Comparison of ENCODE assay signal across 8 cellular contexts in the genomic region with DNA sequence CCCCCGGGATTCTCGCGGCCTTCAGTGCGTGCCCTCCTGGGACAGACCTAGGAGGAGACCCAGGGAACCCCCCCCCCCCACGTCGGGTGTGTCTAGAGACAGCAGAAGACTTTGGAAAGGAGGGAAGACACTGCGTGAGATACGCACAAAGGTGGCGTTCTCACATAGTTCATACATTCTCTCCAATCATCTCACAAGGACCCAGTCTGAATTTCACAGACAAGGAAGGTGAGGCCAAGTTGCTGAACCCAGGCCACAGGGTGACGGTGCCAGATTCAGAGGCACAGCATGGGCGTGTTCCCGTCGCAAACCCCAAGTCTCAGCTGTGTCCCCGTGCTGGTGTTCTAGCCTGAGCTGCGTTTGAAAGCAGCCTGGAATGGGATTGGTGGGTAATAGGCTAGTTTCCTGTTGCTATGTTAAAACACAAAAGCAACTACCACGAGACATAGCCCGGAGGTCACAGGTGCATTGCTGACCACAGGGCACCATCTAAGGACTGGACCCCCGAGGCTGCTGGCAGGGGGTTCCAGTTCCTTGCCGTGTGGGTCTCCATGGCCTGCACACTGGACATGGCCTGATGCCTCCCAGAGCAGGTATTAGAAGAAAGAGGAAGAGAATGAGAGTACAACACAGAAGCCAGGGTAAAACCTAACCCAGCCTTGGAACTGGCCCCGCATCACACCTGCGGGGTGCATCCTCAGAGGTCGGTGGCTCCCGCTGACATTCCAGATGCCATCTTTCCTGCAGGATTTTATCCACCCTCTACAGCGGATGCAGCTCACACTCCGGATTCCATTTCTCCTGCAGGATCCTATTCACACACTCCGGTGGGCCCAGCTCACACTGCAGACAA. TPM values are rescaled to one million over a fixed set of nuclear protein-coding genes. Genes with fewer than 3 reads are reported as not detected.
A peak's percentile ranks its signal among the peaks of the same experiment; 100 is the strongest.
DNase-seq lines count a peak whose midpoint lies in the region; ATAC-seq and TF ChIP-seq lines count a peak whose summit lies in the region.

No MANE protein-coding gene starts in this region.

- ATAC-seq in left cardiac atrium (no peak), psoas muscle (no peak), GM21381 (IDR thresholded peaks at IDR 0.05; ENCODE audit: unreplicated experiment) (no peak), GM18870 (IDR thresholded peaks at IDR 0.05; ENCODE audit: unreplicated experiment) (no peak)

- DNase-seq in left cardiac atrium, result peak; percentile 19
- DNase-seq in psoas muscle, result no peak
- no peak for DNase-seq in NCI-H187 (lab: John Stamatoyannopoulos, UW)
- no peak for DNase-seq in SW480 (ENCODE audit: low spot score)

- H3K36me3 ChIP-seq in ES-I3 (ENCODE audit: insufficient read depth, low read length) (no peaks in the 10 kb centered on the region), psoas muscle (ENCODE audit: insufficient read depth in 1 of 2, low read depth in 1 of 2) (no peaks in the 10 kb centered on the region)

- peak overlapping the region; percentile 60 for H3K27ac ChIP-seq in psoas muscle

- intact Hi-C loops in left cardiac atrium (cut with DNase I), result loop anchor here in 1 of 2 donors (10.0 kb wide), 1 partner anchor 151 kb away; no protein-coding TSS in a partner anchor
- intact Hi-C loops in psoas muscle (cut with DNase I), result loop anchor here in 1 of 2 donors (5.0 kb wide), 1 partner anchor 72 kb away; no protein-coding TSS in a partner anchor

- TF ChIP-seq CTCF in WI38 (IDR thresholded peaks at IDR 0.05; ENCODE audit: low read depth, low read length) (no peak), psoas muscle (IDR thresholded peaks at IDR 0.05) (no peak)

- 37 to 47% (median 46%) methylated on average over 26 of the region's 26 CpGs for WGBS in psoas muscle, 3 donors

- peaks cover 18% of the 10 kb centered on the region for H3K4me1 ChIP-seq in ES-I3 (ENCODE audit: insufficient read depth, low read length)
- peaks cover 12% of the 10 kb centered on the region for H3K4me1 ChIP-seq in psoas muscle

- H3K9ac ChIP-seq in ES-I3 (ENCODE audit: low read depth, low read length), result peak overlapping the region; percentile 79; the same call in 1 of the 2 replicates

- H3K27me3 ChIP-seq in psoas muscle (ENCODE audit: insufficient read depth in 3 of 3, low read length in 2 of 3), result peaks cover 0 to 56% (median 6%) of the 10 kb centered on the region in 3 donors

- H3K9me3 ChIP-seq in ES-I3 (ENCODE audit: control insufficient read depth, insufficient read depth, low read length) (no peaks in the 10 kb centered on the region), psoas muscle (no peaks in the 10 kb centered on the region)

- H3K4me3 ChIP-seq in WI38 (ENCODE audit: low read depth, low read length), result peak overlapping the region; percentile 76
- peak overlapping the region; percentile 67 for H3K4me3 ChIP-seq in psoas muscle

RNA-seq across cellular contexts. Expression of a gene that starts 1.1 kb away (rescaled TPM):
- total RNA-seq in left cardiac atrium, result 10 to 100 TPM; 34.8 to 46.0 TPM
- total RNA-seq in psoas muscle, result 10 to 100 TPM in 3 of 4 donors, 1 to 10 TPM in 1; 8.5 to 15.4 (median 12.6) TPM
- 1 to 10 TPM; 4.1 to 9.4 (median 4.8) TPM for polyA plus RNA-seq in psoas muscle
